ENCODE assay signal across 8 cellular contexts in the genomic region with DNA sequence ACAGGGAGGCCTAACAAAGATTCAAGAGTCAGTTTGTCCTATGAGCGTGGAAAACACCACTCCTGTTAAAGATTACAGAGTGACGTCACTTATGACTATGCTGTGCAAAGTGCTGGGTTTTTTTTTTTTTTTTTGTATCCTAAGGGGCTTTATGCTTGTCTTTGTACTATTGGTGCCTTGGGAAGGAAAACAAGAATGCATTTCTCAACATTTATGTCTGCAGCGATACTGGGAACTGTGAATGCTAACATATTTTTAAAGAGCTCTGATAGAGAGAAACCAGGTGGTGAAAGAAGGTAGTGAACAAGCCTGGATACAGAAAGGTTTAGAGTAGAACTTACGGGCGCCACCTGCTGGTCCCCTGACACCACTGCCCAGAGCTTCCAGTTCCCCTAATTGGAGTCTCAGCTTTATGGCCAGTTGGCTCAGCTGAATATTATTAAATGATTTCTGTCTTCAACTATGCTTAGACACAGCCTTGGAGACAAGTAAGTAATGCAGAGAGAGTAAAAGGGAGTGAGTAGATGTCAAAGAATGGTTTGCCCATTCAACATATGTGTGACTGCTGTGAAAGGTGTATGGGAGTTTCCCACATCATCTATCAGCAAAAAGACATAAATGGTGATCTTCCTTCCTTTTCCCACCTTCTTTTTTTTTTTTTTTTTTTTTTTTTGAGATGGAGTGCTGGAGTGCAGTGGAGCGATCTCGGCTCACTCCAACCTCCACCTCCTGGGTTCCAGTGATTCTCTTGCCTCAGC.
DNase-seq lines count a peak whose midpoint lies in the region; ATAC-seq and TF ChIP-seq lines count a peak whose summit lies in the region.

No MANE protein-coding gene starts in this region.

- no peak overlapping the region for H2AFZ ChIP-seq in Karpas-422 (ENCODE audit: low read length)

- 36 to 41% methylated on average over 7 of the region's 7 CpGs for WGBS in testis, 2 donors

- no peaks in the 10 kb centered on the region for H4K20me1 ChIP-seq in Karpas-422 (ENCODE audit: insufficient read depth, low read depth, low read length)

- peak; percentile 94 for ATAC-seq in GM21825 (IDR thresholded peaks at IDR 0.05; ENCODE audit: unreplicated experiment)
- peak; percentile 93 for ATAC-seq in activated T-helper 17 cell treated with anti-CD3 and anti-CD28 coated beads, Interleukin-2, amount 50 U/mL, for 72 hours (replicated peaks)

- TF ChIP-seq CTCF in RWPE1 (conservative IDR thresholded peaks at IDR 0.05; ENCODE audit: low read depth), result peak; percentile 89
- peak; percentile 98 for TF ChIP-seq CTCF in fibroblast of the aortic adventitia (IDR thresholded peaks at IDR 0.05; ENCODE audit: insufficient read depth, low read length)
- peak; percentile 81 to 87 (median 85) for TF ChIP-seq CTCF in testis (IDR thresholded peaks at IDR 0.05)

- CTCF ChIA-PET in RWPE1 (lab: Yijun Ruan, JAX), result interaction anchor here (0.6 to 1.1 kb wide), 11 partner anchors 11 to 1028 kb away, joined by 3 to 11 read pairs (median 4); no protein-coding TSS in a partner anchor

- H3K27ac ChIP-seq in Karpas-422 (ENCODE audit: low read length), result no peak overlapping the region
- no peak overlapping the region for H3K27ac ChIP-seq in RWPE1
- H3K27ac ChIP-seq in testis, result no peak overlapping the region

- H3K27me3 Mint-ChIP-seq in activated T-helper 17 cell treated with anti-CD3 and anti-CD28 coated beads, Interleukin-2, amount 50 U/mL, for 72 hours, result no peaks in the 10 kb centered on the region

- no peak overlapping the region for H3K4me2 ChIP-seq in Karpas-422 (ENCODE audit: low read depth, low read length, poor library complexity, severe bottlenecking)

- intact Hi-C loops in testis (cut with DNase I; ENCODE audit: low total_unique reads), result loop anchor here (10.0 kb wide), 1 partner anchor 283 kb away; no protein-coding TSS in a partner anchor

- H3K79me2 ChIP-seq in Karpas-422 (ENCODE audit: low read length), result no peaks in the 10 kb centered on the region

- H3K9me2 ChIP-seq in Karpas-422 (replicated peaks; ENCODE audit: insufficient read depth, low read length), result no peaks in the 10 kb centered on the region

- H3K27ac Mint-ChIP-seq in activated T-helper 17 cell treated with anti-CD3 and anti-CD28 coated beads, Interleukin-2, amount 50 U/mL, for 72 hours, result no peak overlapping the region

- POLR2A ChIA-PET in RWPE1 (lab: Yijun Ruan, JAX; ENCODE audit: low non-redundant PET), result no interaction called here

- H3K36me3 Mint-ChIP-seq in activated T-helper 17 cell treated with anti-CD3 and anti-CD28 coated beads, Interleukin-2, amount 50 U/mL, for 72 hours (ENCODE audit: low read depth), result no peaks in the 10 kb centered on the region

- no peaks in the 10 kb centered on the region for H3K4me1 Mint-ChIP-seq in activated T-helper 17 cell treated with anti-CD3 and anti-CD28 coated beads, Interleukin-2, amount 50 U/mL, for 72 hours

- DNase-seq in ELF-1 (ENCODE audit: low read depth, low spot score), result peak; percentile 82
- DNase-seq in Karpas-422, result peak; percentile 91
- peak; percentile 61 for DNase-seq in RWPE1 (ENCODE audit: low spot score)
- peak; percentile 90 for DNase-seq in fibroblast of the aortic adventitia (ENCODE audit: low read depth)
- peak in 45 of 56 donors; percentile 1 to 86 (median 33) for DNase-seq in nucleus accumbens (lab: John Stamatoyannopoulos, UW)
- DNase-seq in testis, result peak; percentile 88

- H3K9ac ChIP-seq in Karpas-422 (ENCODE audit: low read length), result no peak overlapping the region

- H3K36me3 ChIP-seq in Karpas-422 (ENCODE audit: insufficient read depth, low read length) (no peaks in the 10 kb centered on the region), testis (ENCODE audit: low read depth, missing control alignments) (no peaks in the 10 kb centered on the region)

- H3K9me3 ChIP-seq in Karpas-422 (ENCODE audit: low read length) (no peaks in the 10 kb centered on the region), testis (no peaks in the 10 kb centered on the region)

- H3K4me1 ChIP-seq in Karpas-422 (ENCODE audit: low read length), result no peaks in the 10 kb centered on the region
- H3K4me1 ChIP-seq in testis, result no peaks in the 10 kb centered on the region

- H3K27me3 ChIP-seq in Karpas-422 (ENCODE audit: low read length) (no peaks in the 10 kb centered on the region), testis (no peaks in the 10 kb centered on the region)

- no peak overlapping the region for H3K4me3 ChIP-seq in Karpas-422 (ENCODE audit: low read length)
- no peak overlapping the region for H3K4me3 ChIP-seq in fibroblast of the aortic adventitia (ENCODE audit: low read depth, low read length)
- H3K4me3 ChIP-seq in testis, result no peak overlapping the region

- no peak for TF ChIP-seq POLR2A in testis (IDR thresholded peaks at IDR 0.05)

- no peak overlapping the region for H3K4me3 Mint-ChIP-seq in activated T-helper 17 cell treated with anti-CD3 and anti-CD28 coated beads, Interleukin-2, amount 50 U/mL, for 72 hours

- peaks cover 5% of the 10 kb centered on the region for H3K9me3 Mint-ChIP-seq in activated T-helper 17 cell treated with anti-CD3 and anti-CD28 coated beads, Interleukin-2, amount 50 U/mL, for 72 hours

Comparison
In these comparisons a context has a peak if more than half of its experiments do, and no peak if none do; other contexts are left out.
1. DNase-seq: peak in every context shown above with its lines; median percentile 91 in Karpas-422; 90 in fibroblast of the aortic adventitia; 88 in testis; 82 in ELF-1; 61 in RWPE1; 33 in nucleus accumbens.